In genomic region chr4:54318904-54319303, GRCh38 we compare ENCODE assay signal across 10 cellular contexts.
DNase-seq lines count a peak whose midpoint lies in the region; ATAC-seq and TF ChIP-seq lines count a peak whose summit lies in the region.
"Had no signal": no experiment of that assay in that cellular context is flagged by ENCODE, and none has a peak within 500 bp of the region (broad histone marks: within the 10 kb centered on the region; RNA-seq: fewer than 3 reads in every experiment).

No MANE protein-coding gene starts in this region.

- peaks cover 5% of the 10 kb centered on the region for H3K9me3 Mint-ChIP-seq in activated naive CD8-positive, alpha-beta T cell treated with anti-CD3 and anti-CD28 coated beads, Interleukin-2, amount 10 ng/mL, durations not matched to agents 7 days and 5 days
- H3K9me3 Mint-ChIP-seq in activated naive CD8-positive, alpha-beta T cell treated with anti-CD3 and anti-CD28 coated beads for 36 hours = no peaks in the 10 kb centered on the region

- POLR2A ChIA-PET in activated naive CD8-positive, alpha-beta T cell treated with anti-CD3 and anti-CD28 coated beads, Interleukin-2, amount 10 ng/mL, durations not matched to agents 7 days and 5 days (lab: Charles Lee) = no interaction called here

- no peaks in the 10 kb centered on the region for H3K36me3 Mint-ChIP-seq in activated naive CD8-positive, alpha-beta T cell treated with anti-CD3 and anti-CD28 coated beads, Interleukin-2, amount 10 ng/mL, durations not matched to agents 7 days and 5 days
- no peaks in the 10 kb centered on the region for H3K36me3 Mint-ChIP-seq in activated naive CD8-positive, alpha-beta T cell treated with anti-CD3 and anti-CD28 coated beads for 36 hours

- H3K27me3 ChIP-seq in gastrocnemius medialis = no peaks in the 10 kb centered on the region

- no peak for DNase-seq in activated naive CD8-positive, alpha-beta T cell treated with anti-CD3 and anti-CD28 coated beads, Interleukin-2, amount 10 ng/mL, durations not matched to agents 7 days and 5 days
- no peak for DNase-seq in activated naive CD8-positive, alpha-beta T cell treated with anti-CD3 and anti-CD28 coated beads for 36 hours
- DNase-seq in fibroblast of the aortic adventitia (ENCODE audit: low read depth) (peak; percentile 63), retinal pigment epithelial cell (ENCODE audit: low read depth) (peak; percentile 8), gastrocnemius medialis (no peak)
- DNase-seq: stimulated activated naive B cell treated with anti-CD40 and anti-IgM and Interleukin-4, amounts not matched to agents 10 μg/mL and 1 μg/mL and 100 μg/mL, for 72 hours had no signal

- H3K4me3 ChIP-seq in fibroblast of the aortic adventitia (ENCODE audit: low read depth, low read length) (no peak overlapping the region), retinal pigment epithelial cell (ENCODE audit: low read length) (no peak overlapping the region), gastrocnemius medialis (no peak overlapping the region)

- H3K27ac ChIP-seq in gastrocnemius medialis = no peak overlapping the region

- H3K4me3 Mint-ChIP-seq in activated naive CD8-positive, alpha-beta T cell treated with anti-CD3 and anti-CD28 coated beads, Interleukin-2, amount 10 ng/mL, durations not matched to agents 7 days and 5 days = no peak overlapping the region
- no peak overlapping the region for H3K4me3 Mint-ChIP-seq in activated naive CD8-positive, alpha-beta T cell treated with anti-CD3 and anti-CD28 coated beads for 36 hours
- H3K4me3 Mint-ChIP-seq: central memory CD8-positive, alpha-beta T cell; stimulated activated naive B cell treated with anti-CD40 and anti-IgM and Interleukin-4, amounts not matched to agents 10 μg/mL and 1 μg/mL and 100 μg/mL, for 72 hours had no signal

- H3K36me3 ChIP-seq in gastrocnemius medialis = no peaks in the 10 kb centered on the region

- no peaks in the 10 kb centered on the region for H3K27me3 Mint-ChIP-seq in activated naive CD8-positive, alpha-beta T cell treated with anti-CD3 and anti-CD28 coated beads, Interleukin-2, amount 10 ng/mL, durations not matched to agents 7 days and 5 days
- no peaks in the 10 kb centered on the region for H3K27me3 Mint-ChIP-seq in activated naive CD8-positive, alpha-beta T cell treated with anti-CD3 and anti-CD28 coated beads for 36 hours

- intact Hi-C loops in gastrocnemius medialis (cut with DNase I; ENCODE audit: low total_unique reads) = no loop called here

- no peaks in the 10 kb centered on the region for H3K9me3 ChIP-seq in gastrocnemius medialis

- peak; percentile 30 for ATAC-seq in activated naive CD8-positive, alpha-beta T cell treated with anti-CD3 and anti-CD28 coated beads, Interleukin-2, amount 10 ng/mL, durations not matched to agents 7 days and 5 days (ENCODE audit: low read depth)
- ATAC-seq in HG03342 (IDR thresholded peaks at IDR 0.05; ENCODE audit: unreplicated experiment) = peak; percentile 35
- ATAC-seq in SK-N-SH treated with all-trans-retinoic acid at 6 μM for 48 hours = peak; percentile 58; the same call in 2 of the 3 replicates
- no peak for ATAC-seq in HG03469 (IDR thresholded peaks at IDR 0.05; ENCODE audit: unreplicated experiment)
- ATAC-seq in gastrocnemius medialis = no peak

- no peak for TF ChIP-seq POLR2A in gastrocnemius medialis (IDR thresholded peaks at IDR 0.05)

- in situ Hi-C loops in gastrocnemius medialis (cut with MboI; ENCODE audit: low sequenced_read_pairs in 4 of 4) = loop anchor here in 1 of 4 donors (10.0 kb wide), 1 partner anchor 646 kb away; no protein-coding TSS in a partner anchor

- H3K4me1 ChIP-seq in gastrocnemius medialis = no peaks in the 10 kb centered on the region

- H3K27ac Mint-ChIP-seq in activated naive CD8-positive, alpha-beta T cell treated with anti-CD3 and anti-CD28 coated beads, Interleukin-2, amount 10 ng/mL, durations not matched to agents 7 days and 5 days = no peak overlapping the region
- H3K27ac Mint-ChIP-seq in activated naive CD8-positive, alpha-beta T cell treated with anti-CD3 and anti-CD28 coated beads for 36 hours = no peak overlapping the region

- peak; percentile 92 for TF ChIP-seq CTCF in fibroblast of the aortic adventitia (IDR thresholded peaks at IDR 0.05; ENCODE audit: insufficient read depth, low read length)
- TF ChIP-seq CTCF in retinal pigment epithelial cell (conservative IDR thresholded peaks at IDR 0.05; ENCODE audit: low read depth, low read length) = peak; percentile 93
- peak in 2 of 5 experiments; percentile 40 to 57 for TF ChIP-seq CTCF in gastrocnemius medialis (IDR thresholded peaks at IDR 0.05 in 4 of 5, conservative IDR thresholded peaks at IDR 0.05 in 1 of 5)

- H3K4me1 Mint-ChIP-seq in activated naive CD8-positive, alpha-beta T cell treated with anti-CD3 and anti-CD28 coated beads, Interleukin-2, amount 10 ng/mL, durations not matched to agents 7 days and 5 days = peaks cover 3% of the 10 kb centered on the region
- peaks cover 11% of the 10 kb centered on the region for H3K4me1 Mint-ChIP-seq in activated naive CD8-positive, alpha-beta T cell treated with anti-CD3 and anti-CD28 coated beads for 36 hours
- H3K4me1 Mint-ChIP-seq: central memory CD8-positive, alpha-beta T cell had no signal

TF ChIP-seq in SK-N-SH treated with all-trans-retinoic acid at 6 μM for 48 hours, 23 proteins besides CTCF, POLR2A, EP300 and RAD21:
- TF ChIP-seq ISL1 (CRISPR knock-in tag; IDR thresholded peaks at IDR 0.05) (no peak), ZNF70 (CRISPR knock-in tag; IDR thresholded peaks at IDR 0.05) (no peak), OSR1 (CRISPR knock-in tag; IDR thresholded peaks at IDR 0.05) (no peak), TCF4 (CRISPR knock-in tag; IDR thresholded peaks at IDR 0.05; ENCODE audit: borderline replicate concordance) (no peak), ZFP30 (CRISPR knock-in tag; IDR thresholded peaks at IDR 0.05) (no peak)
- TF ChIP-seq, protein P1, sequence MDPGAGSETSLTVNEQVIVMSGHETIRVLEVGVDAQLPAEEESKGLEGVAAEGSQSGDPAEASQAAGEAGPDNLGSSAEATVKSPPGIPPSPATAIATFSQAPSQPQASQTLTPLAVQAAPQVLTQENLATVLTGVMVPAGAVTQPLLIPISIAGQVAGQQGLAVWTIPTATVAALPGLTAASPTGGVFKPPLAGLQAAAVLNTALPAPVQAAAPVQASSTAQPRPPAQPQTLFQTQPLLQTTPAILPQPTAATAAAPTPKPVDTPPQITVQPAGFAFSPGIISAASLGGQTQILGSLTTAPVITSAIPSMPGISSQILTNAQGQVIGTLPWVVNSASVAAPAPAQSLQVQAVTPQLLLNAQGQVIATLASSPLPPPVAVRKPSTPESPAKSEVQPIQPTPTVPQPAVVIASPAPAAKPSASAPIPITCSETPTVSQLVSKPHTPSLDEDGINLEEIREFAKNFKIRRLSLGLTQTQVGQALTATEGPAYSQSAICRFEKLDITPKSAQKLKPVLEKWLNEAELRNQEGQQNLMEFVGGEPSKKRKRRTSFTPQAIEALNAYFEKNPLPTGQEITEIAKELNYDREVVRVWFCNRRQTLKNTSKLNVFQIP (CRISPR knock-in tag; IDR thresholded peaks at IDR 0.05; ENCODE audit: borderline replicate concordance, low read depth) = no peak
TF ChIP-seq in SK-N-SH treated with all-trans-retinoic acid at 6 μM for 48 hours: peak in this region for 0.

Comparison
In these comparisons a context has a peak if more than half of its experiments do, and no peak if none do; other contexts are left out.
1. ATAC-seq: peak in activated naive CD8-positive, alpha-beta T cell treated with anti-CD3 and anti-CD28 coated beads, Interleukin-2, amount 10 ng/mL, durations not matched to agents 7 days and 5 days (single experiment), HG03342 (single experiment) and SK-N-SH treated with all-trans-retinoic acid at 6 μM for 48 hours (single experiment); none in HG03469 (single experiment) and gastrocnemius medialis (0 of 2).
2. DNase-seq: peak in fibroblast of the aortic adventitia (single experiment) and retinal pigment epithelial cell (single experiment); none in activated naive CD8-positive, alpha-beta T cell treated with anti-CD3 and anti-CD28 coated beads, Interleukin-2, amount 10 ng/mL, durations not matched to agents 7 days and 5 days (single experiment), activated naive CD8-positive, alpha-beta T cell treated with anti-CD3 and anti-CD28 coated beads for 36 hours (single experiment) and gastrocnemius medialis (0 of 2).